13 cellular contexts compared by ENCODE assay signal in the genomic region with DNA sequence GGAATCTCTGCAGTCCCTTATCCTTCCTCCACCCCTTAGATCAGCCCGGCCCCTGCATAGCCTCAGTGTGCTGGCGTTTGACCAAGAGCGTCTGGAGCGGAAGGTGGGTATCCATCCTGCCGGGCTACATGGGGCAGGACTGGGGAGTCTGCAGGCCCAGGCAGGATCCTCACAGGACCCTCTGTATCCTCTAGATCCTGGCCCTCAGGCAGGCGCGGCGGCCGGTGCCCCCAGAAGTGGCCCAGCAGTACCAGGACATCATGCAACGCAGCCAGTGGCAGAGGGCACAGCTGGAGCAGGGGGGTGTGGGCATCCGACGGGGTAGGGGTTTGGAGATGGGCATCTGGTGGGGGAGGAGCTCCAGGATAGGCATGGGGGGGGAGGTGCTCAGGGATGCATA. TPM values are rescaled to one million over a fixed set of nuclear protein-coding genes. Genes with fewer than 3 reads are reported as not detected.
DNase-seq lines count a peak whose midpoint lies in the region; TF ChIP-seq lines count a peak whose summit lies in the region.
"Had no signal": no experiment of that assay in that cellular context is flagged by ENCODE, and none has a peak within 500 bp of the region (broad histone marks: within the 10 kb centered on the region; RNA-seq: fewer than 3 reads in every experiment).

No MANE protein-coding gene starts in this region.

- H3K27me3 ChIP-seq in H7 (ENCODE audit: control insufficient read depth, insufficient read depth, low read length), result no peaks in the 10 kb centered on the region
- H3K27me3 ChIP-seq in NT2/D1 (ENCODE audit: insufficient read depth, insufficient read length), result no peaks in the 10 kb centered on the region
- no peaks in the 10 kb centered on the region for H3K27me3 ChIP-seq in osteoblast (ENCODE audit: insufficient read depth, low read length)
- H3K27me3 ChIP-seq in tibial artery, result peaks cover 0 to 2% of the 10 kb centered on the region in 2 donors
- H3K27me3 ChIP-seq: BE2C had no signal

- DNase-seq in D341Med (ENCODE audit: low spot score) (peak; percentile 39), H7 (peak; percentile 67), NT2/D1 (ENCODE audit: low read depth, low spot score) (no peak), osteoblast (ENCODE audit: insufficient read length, low spot score, missing footprints) (peak; percentile 90), tibial artery (no peak), NCI-H1105 treated with DMSO at 0.1 percent for 48 hours (lab: John Stamatoyannopoulos, UW) (no peak)
- no peak for DNase-seq in stimulated activated CD4-positive, alpha-beta T cell treated with anti-CD3 and anti-CD28 coated beads, Interleukin-4, amount 100 ng/mL, for 4 hours
- DNase-seq: BE2C; CD4-positive, alpha-beta memory T cell; GF-D8; GM23248; IMR-90 had no signal

- H3K36me3 ChIP-seq in H7 (replicated peaks; ENCODE audit: control insufficient read depth, insufficient read depth, low read length) (peaks cover 5% of the 10 kb centered on the region), NT2/D1 (ENCODE audit: insufficient read depth, insufficient read length, low read length) (peaks cover 51% of the 10 kb centered on the region), osteoblast (ENCODE audit: insufficient read depth, low read length) (peaks cover 30% of the 10 kb centered on the region), tibial artery (peaks cover 30 to 88% (median 41%) of the 10 kb centered on the region in 3 donors)
- H3K36me3 ChIP-seq: BE2C had no signal

- H2AFZ ChIP-seq in osteoblast (ENCODE audit: low read length), result no peak overlapping the region
- H2AFZ ChIP-seq: GM23248 had no signal

- intact Hi-C loops in tibial artery (cut with DNase I; ENCODE audit: low total_unique reads), result no loop called here

- H3K4me3 ChIP-seq in H7 (ENCODE audit: insufficient read depth, low read depth, low read length) (no peak overlapping the region), NT2/D1 (ENCODE audit: insufficient read length, low read depth) (no peak overlapping the region), osteoblast (ENCODE audit: insufficient read depth, low read length) (no peak overlapping the region), tibial artery (no peak overlapping the region)
- H3K4me3 ChIP-seq: GM23248 had no signal

- H3K79me2 ChIP-seq in osteoblast (ENCODE audit: insufficient read depth, low read length), result no peaks in the 10 kb centered on the region

- H4K20me1 ChIP-seq in osteoblast (ENCODE audit: insufficient read depth, low read length), result no peaks in the 10 kb centered on the region

- H3K9me3 ChIP-seq in NT2/D1 (ENCODE audit: insufficient read depth, low read length), result no peaks in the 10 kb centered on the region
- no peaks in the 10 kb centered on the region for H3K9me3 ChIP-seq in osteoblast (ENCODE audit: low read depth, low read length)
- H3K9me3 ChIP-seq in tibial artery, result no peaks in the 10 kb centered on the region
- H3K9me3 ChIP-seq: BE2C had no signal

- H3K27ac ChIP-seq in osteoblast (ENCODE audit: low read depth, low read length) (no peak overlapping the region), tibial artery (no peak overlapping the region)
- H3K27ac ChIP-seq: C4-2B, GM23248 had no signal

- peak overlapping the region; percentile 1 for H3K9ac ChIP-seq in NT2/D1 (ENCODE audit: insufficient read length, low read depth)
- H3K9ac ChIP-seq: GM23248 had no signal

- H3K4me1 ChIP-seq in NT2/D1 (ENCODE audit: insufficient read depth, insufficient read length) (peaks cover 10% of the 10 kb centered on the region), osteoblast (ENCODE audit: insufficient read depth, low read length) (no peaks in the 10 kb centered on the region), tibial artery (no peaks in the 10 kb centered on the region)
- H3K4me1 ChIP-seq: BE2C had no signal

- no peak for TF ChIP-seq CTCF in osteoblast (IDR thresholded peaks at IDR 0.05; ENCODE audit: extremely low read depth, low read depth, low read length)
- TF ChIP-seq CTCF in tibial artery (IDR thresholded peaks at IDR 0.05), result no peak

- H3K4me2 ChIP-seq in osteoblast (ENCODE audit: insufficient read depth, low read length), result no peak overlapping the region

RNA-seq across cellular contexts. Expression of gene PODNL1, which starts 8.9 kb away (rescaled TPM):
- total RNA-seq in H7 (2014; rRNA removed; shearing (Covaris generic)), result 0.07 and 0.10 TPM in 2 replicates
- 4.0 and 6.5 TPM in 2 replicates for total RNA-seq in osteoblast
- total RNA-seq: CD4-positive, alpha-beta memory T cell had no signal

RNA-seq across cellular contexts. Expression of gene DCAF15, which starts 23.0 kb away (rescaled TPM):
- total RNA-seq in H7 (2014; rRNA removed; shearing (Covaris generic)), result 73.3 and 92.9 TPM in 2 replicates
- 11.5 and 11.9 TPM in 2 replicates for total RNA-seq in osteoblast

RNA-seq across cellular contexts. Expression of gene CC2D1A, which starts 23.3 kb away (rescaled TPM):
- 22.8 and 25.0 TPM in 2 replicates for total RNA-seq in H7 (2014; rRNA removed; shearing (Covaris generic))
- total RNA-seq in osteoblast, result 19.2 and 22.4 TPM in 2 replicates

RNA-seq across cellular contexts. Expression of gene BRME1, which starts 23.4 kb away (rescaled TPM):
- 3.4 and 4.1 TPM in 2 replicates for total RNA-seq in H7 (2014; rRNA removed; shearing (Covaris generic))
- 0.59 and 0.72 TPM in 2 replicates for total RNA-seq in osteoblast

RNA-seq across cellular contexts. Expression of gene NANOS3, which starts 52.4 kb away (rescaled TPM):
- total RNA-seq in H7 (2014; rRNA removed; shearing (Covaris generic)), result not detected in 2 replicates
- 0.59 TPM in 1 of 2 replicates, not detected in the other for total RNA-seq in osteoblast
- total RNA-seq: CD4-positive, alpha-beta memory T cell; GM23248; IMR-90 had no signal

Comparison
In these comparisons a context has a peak if more than half of its experiments do, and no peak if none do; other contexts are left out.
1. DNase-seq: peak in D341Med (single experiment), H7 (single experiment) and osteoblast (single experiment); none in NT2/D1 (single experiment), tibial artery (0 of 2), NCI-H1105 treated with DMSO at 0.1 percent for 48 hours (single experiment) and stimulated activated CD4-positive, alpha-beta T cell treated with anti-CD3 and anti-CD28 coated beads, Interleukin-4, amount 100 ng/mL, for 4 hours (0 of 2).